ENCODE assay signal across 11 cellular contexts in the genomic region with DNA sequence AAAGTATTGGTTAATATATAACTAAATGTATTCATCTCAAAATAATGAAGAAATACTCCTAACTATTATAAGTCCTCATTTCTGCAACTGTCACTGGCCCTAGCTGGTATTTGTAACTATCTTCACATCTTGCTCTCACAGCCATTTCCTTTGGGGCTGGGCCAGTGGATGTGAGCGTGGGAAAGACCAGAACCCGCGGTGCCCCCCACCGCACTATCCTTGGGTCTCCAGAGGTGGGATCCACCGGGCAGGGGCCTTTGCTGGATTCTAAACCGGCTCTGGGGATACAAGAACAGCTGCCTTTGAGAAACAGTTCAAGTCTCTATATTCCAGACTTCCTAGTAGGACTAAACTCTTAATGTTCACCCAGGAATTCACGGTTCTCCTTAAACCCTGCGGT. TPM values are rescaled to one million over a fixed set of nuclear protein-coding genes. Genes with fewer than 3 reads are reported as not detected.
"Had no signal": no experiment of that assay in that cellular context is flagged by ENCODE, and none has a peak within 500 bp of the region (broad histone marks: within the 10 kb centered on the region; RNA-seq: fewer than 3 reads in every experiment).

No MANE protein-coding gene starts in this region.

RNA-seq across cellular contexts. Expression of gene PPIAL4C, which starts 54.8 kb away (rescaled TPM):
- total RNA-seq: activated T-helper 2 cell treated with anti-CD3 and anti-CD28 coated beads, Interferon-gamma antibody, Interleukin-2, Interleukin-4, amounts not matched to agents 10 μg/mL and 5 μg/mL and 100 μg/mL, durations not matched to agents 14 hours and 24 hours and 36 hours; fibroblast of lung; heart right ventricle; kidney epithelial cell; osteoblast; posterior vena cava; renal cortical epithelial cell; sciatic nerve; transverse colon had no signal
- polyA plus RNA-seq: fibroblast of lung, lung, small intestine had no signal
